27 cellular contexts compared by ENCODE assay signal in the genomic region with DNA sequence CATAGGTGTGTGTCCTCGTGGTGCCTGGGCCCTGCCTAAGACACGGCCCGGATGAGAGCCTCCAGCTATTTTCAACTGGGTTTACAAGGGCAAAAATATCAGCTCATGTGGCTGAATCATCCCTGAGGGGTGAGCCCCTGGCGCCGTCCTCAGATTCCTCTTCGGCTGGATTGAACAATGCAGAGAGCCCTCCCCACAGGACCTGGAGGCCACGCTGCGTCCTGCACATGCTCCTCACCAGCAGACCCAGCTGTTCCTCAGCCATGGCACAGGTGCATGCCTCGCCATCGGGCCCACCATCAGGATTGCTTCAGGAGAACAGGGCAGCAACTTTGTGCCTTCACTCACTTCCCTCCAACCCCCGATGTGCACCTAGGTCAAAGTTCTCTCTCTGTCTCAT. TPM values are rescaled to one million over a fixed set of nuclear protein-coding genes. Genes with fewer than 3 reads are reported as not detected.
"Had no signal": no experiment of that assay in that cellular context is flagged by ENCODE, and none has a peak within 500 bp of the region (broad histone marks: within the 10 kb centered on the region; RNA-seq: fewer than 3 reads in every experiment).

No MANE protein-coding gene starts in this region.

- H3K27ac Mint-ChIP-seq: dendritic cell treated with granulocyte-macrophage colony-stimulating factor and Interleukin-4, amounts not matched to agents 40 ng/mL and 50 ng/mL, for 4 days; endodermal cell; immature natural killer cell; progenitor cell of endocrine pancreas; stimulated activated memory B cell treated with anti-CD40 and anti-IgM and Interleukin-4, amounts not matched to agents 10 μg/mL and 1 μg/mL and 100 μg/mL, for 72 hours; type B pancreatic cell had no signal

- H3K4me1 Mint-ChIP-seq: stimulated activated memory B cell treated with anti-CD40 and anti-IgM and Interleukin-4, amounts not matched to agents 10 μg/mL and 1 μg/mL and 100 μg/mL, for 72 hours had no signal

- H2AFZ ChIP-seq: parathyroid adenoma had no signal

- H3K4me1 ChIP-seq: colonic mucosa, gastroesophageal sphincter, heart right ventricle, lower lobe of right lung, parathyroid adenoma, testis, tibial artery had no signal

- H3K27ac ChIP-seq: colonic mucosa, epithelial cell of prostate, gastroesophageal sphincter, heart right ventricle, lower lobe of right lung, neutrophil, parathyroid adenoma, testis, tibial artery had no signal

- ATAC-seq: esophagus mucosa; gastroesophageal sphincter; left ventricle myocardium superior; lower lobe of right lung; naive thymus-derived CD8-positive, alpha-beta T cell; sciatic nerve; stimulated activated memory B cell treated with anti-CD40 and anti-IgM and Interleukin-4, amounts not matched to agents 10 μg/mL and 1 μg/mL and 100 μg/mL, for 72 hours; stimulated activated naive CD8-positive, alpha-beta T cell treated with anti-CD3 and anti-CD28 coated beads, Interleukin-15, Interleukin-2, amounts not matched to agents 100 U/mL and 50 U/mL, for 24 hours had no signal

- H3K27me3 ChIP-seq: colonic mucosa, gastroesophageal sphincter, heart right ventricle, neutrophil, testis had no signal

- H3K9me3 Mint-ChIP-seq: dendritic cell treated with granulocyte-macrophage colony-stimulating factor and Interleukin-4, amounts not matched to agents 40 ng/mL and 50 ng/mL, for 4 days; endodermal cell; immature natural killer cell; naive thymus-derived CD8-positive, alpha-beta T cell; stimulated activated memory B cell treated with anti-CD40 and anti-IgM and Interleukin-4, amounts not matched to agents 10 μg/mL and 1 μg/mL and 100 μg/mL, for 72 hours; type B pancreatic cell had no signal

- H3K36me3 ChIP-seq: colonic mucosa had no signal

- H3K27me3 Mint-ChIP-seq: dendritic cell treated with granulocyte-macrophage colony-stimulating factor and Interleukin-4, amounts not matched to agents 40 ng/mL and 50 ng/mL, for 4 days; naive thymus-derived CD8-positive, alpha-beta T cell; type B pancreatic cell had no signal

- H3K9ac ChIP-seq: parathyroid adenoma had no signal

- H3K36me3 Mint-ChIP-seq: type B pancreatic cell had no signal

- H3K4me3 ChIP-seq: colonic mucosa, gastroesophageal sphincter, heart right ventricle, lower lobe of right lung, testis, tibial artery had no signal

- DNase-seq: colonic mucosa; effector CD8-positive, alpha-beta T cell; endodermal cell; foreskin fibroblast; heart right ventricle; hippocampal formation; immature natural killer cell; islet precursor cell; kidney glomerular epithelial cell; left ventricle myocardium superior; lower lobe of right lung; naive thymus-derived CD8-positive, alpha-beta T cell; stimulated activated CD4-positive, alpha-beta T cell treated with anti-CD3 and anti-CD28 coated beads, Interleukin-4, amount 100 ng/mL, for 4 hours; stimulated activated naive CD8-positive, alpha-beta T cell treated with anti-CD3 and anti-CD28 coated beads, Interleukin-15, Interleukin-2, amounts not matched to agents 100 U/mL and 50 U/mL, for 24 hours; testis; tibial artery had no signal

- H3K4me3 Mint-ChIP-seq: dendritic cell treated with granulocyte-macrophage colony-stimulating factor and Interleukin-4, amounts not matched to agents 40 ng/mL and 50 ng/mL, for 4 days; endodermal cell; immature natural killer cell; naive thymus-derived CD8-positive, alpha-beta T cell; stimulated activated memory B cell treated with anti-CD40 and anti-IgM and Interleukin-4, amounts not matched to agents 10 μg/mL and 1 μg/mL and 100 μg/mL, for 72 hours; type B pancreatic cell had no signal

- H3K9me3 ChIP-seq: colonic mucosa, gastroesophageal sphincter, heart right ventricle, lower lobe of right lung, neutrophil, testis, tibial artery had no signal

- H3K79me2 ChIP-seq: parathyroid adenoma had no signal

RNA-seq across cellular contexts. Expression of a gene that starts 35.3 kb away (rescaled TPM):
- total RNA-seq: naive thymus-derived CD8-positive, alpha-beta T cell had no signal
- polyA plus RNA-seq: immature natural killer cell; naive thymus-derived CD8-positive, alpha-beta T cell; neural cell had no signal
